Comparison of ENCODE assay signal across 16 cellular contexts in the genomic region with DNA sequence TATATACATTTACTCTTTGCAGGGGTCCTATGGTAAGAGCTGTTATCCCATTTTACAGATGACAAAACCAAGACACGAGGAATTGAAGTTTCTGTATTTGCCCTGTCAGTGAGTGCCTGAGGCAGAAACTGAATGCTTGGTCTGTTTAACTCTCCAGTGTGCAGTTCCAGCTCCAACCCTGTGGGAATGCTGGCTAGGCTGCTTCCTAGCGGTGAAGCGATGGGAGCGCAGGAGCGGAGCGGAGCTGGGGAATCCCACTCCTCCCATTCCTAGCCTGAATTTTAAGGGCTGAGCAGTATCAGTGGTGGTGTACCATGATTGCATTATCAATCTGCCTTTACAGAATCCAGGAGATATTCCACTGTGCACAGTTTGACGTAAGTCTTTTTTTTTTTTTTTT.
"Had no signal": no experiment of that assay in that cellular context is flagged by ENCODE, and none has a peak within 500 bp of the region (broad histone marks: within the 10 kb centered on the region; RNA-seq: fewer than 3 reads in every experiment).

No MANE protein-coding gene starts in this region.

- H3K4me3 ChIP-seq: body of pancreas, hepatocyte, left lung, skin epidermis, thoracic aorta had no signal

- H3K27ac ChIP-seq: body of pancreas, hepatocyte, left lung, skin epidermis, thoracic aorta had no signal

- H3K4me2 ChIP-seq: hepatocyte had no signal

- H2AFZ ChIP-seq: hepatocyte had no signal

- H3K9me3 ChIP-seq: body of pancreas, left lung, thoracic aorta had no signal

- H3K36me3 ChIP-seq: left lung, thoracic aorta had no signal

- H3K27me3 ChIP-seq: body of pancreas, hepatocyte, left lung had no signal

- H3K27me3 Mint-ChIP-seq: activated CD4-positive, alpha-beta T cell treated with anti-CD3 and anti-CD28 coated beads, Interleukin-2, amount 10 ng/mL, durations not matched to agents 24 days and 14 days; activated CD8-positive, alpha-beta T cell treated with anti-CD3 and anti-CD28 coated beads for 36 hours; effector memory CD8-positive, alpha-beta T cell; progenitor cell of endocrine pancreas had no signal

- H3K79me2 ChIP-seq: hepatocyte had no signal

- ATAC-seq: activated CD8-positive, alpha-beta T cell treated with anti-CD3 and anti-CD28 coated beads for 36 hours; body of pancreas; effector memory CD8-positive, alpha-beta T cell; left lung; right cardiac atrium had no signal

- H3K9me3 Mint-ChIP-seq: activated CD4-positive, alpha-beta T cell treated with anti-CD3 and anti-CD28 coated beads, Interleukin-2, amount 10 ng/mL, durations not matched to agents 24 days and 14 days; activated CD8-positive, alpha-beta T cell treated with anti-CD3 and anti-CD28 coated beads for 36 hours; activated naive CD4-positive, alpha-beta T cell treated with anti-CD3 and anti-CD28 coated beads for 36 hours; activated T-cell treated with anti-CD3 and anti-CD28 coated beads, Interleukin-2, amount 50 U/mL, for 24 hours; activated T-helper 2 cell treated with anti-CD3 and anti-CD28 coated beads, Interferon-gamma antibody, Interleukin-2, Interleukin-4, amounts not matched to agents 10 μg/mL and 5 μg/mL and 100 μg/mL, durations not matched to agents 14 hours and 24 hours and 36 hours; effector memory CD8-positive, alpha-beta T cell had no signal

- DNase-seq: activated CD4-positive, alpha-beta T cell treated with anti-CD3 and anti-CD28 coated beads, Interleukin-2, amount 10 ng/mL, durations not matched to agents 24 days and 14 days; activated CD4-positive, CD25-positive, alpha-beta regulatory T cell; activated CD8-positive, alpha-beta T cell treated with anti-CD3 and anti-CD28 coated beads for 36 hours; activated naive CD4-positive, alpha-beta T cell treated with anti-CD3 and anti-CD28 coated beads for 36 hours; activated T-cell treated with anti-CD3 and anti-CD28 coated beads, Interleukin-2, amount 50 U/mL, for 24 hours; body of pancreas; dermis blood vessel endothelial cell; effector memory CD8-positive, alpha-beta T cell; midbrain; right cardiac atrium had no signal

- H3K4me1 ChIP-seq: body of pancreas had no signal

- H3K27ac Mint-ChIP-seq: activated CD4-positive, alpha-beta T cell treated with anti-CD3 and anti-CD28 coated beads, Interleukin-2, amount 10 ng/mL, durations not matched to agents 24 days and 14 days; activated CD8-positive, alpha-beta T cell treated with anti-CD3 and anti-CD28 coated beads for 36 hours; activated naive CD4-positive, alpha-beta T cell treated with anti-CD3 and anti-CD28 coated beads for 36 hours; activated T-cell treated with anti-CD3 and anti-CD28 coated beads, Interleukin-2, amount 50 U/mL, for 24 hours; activated T-helper 2 cell treated with anti-CD3 and anti-CD28 coated beads, Interferon-gamma antibody, Interleukin-2, Interleukin-4, amounts not matched to agents 10 μg/mL and 5 μg/mL and 100 μg/mL, durations not matched to agents 14 hours and 24 hours and 36 hours; effector memory CD8-positive, alpha-beta T cell; progenitor cell of endocrine pancreas had no signal

- H3K4me3 Mint-ChIP-seq: activated CD4-positive, alpha-beta T cell treated with anti-CD3 and anti-CD28 coated beads, Interleukin-2, amount 10 ng/mL, durations not matched to agents 24 days and 14 days; activated CD8-positive, alpha-beta T cell treated with anti-CD3 and anti-CD28 coated beads for 36 hours; activated naive CD4-positive, alpha-beta T cell treated with anti-CD3 and anti-CD28 coated beads for 36 hours; activated T-cell treated with anti-CD3 and anti-CD28 coated beads, Interleukin-2, amount 50 U/mL, for 24 hours; effector memory CD8-positive, alpha-beta T cell had no signal
